19 cellular contexts compared by ENCODE assay signal in genomic region chr6:91304506-91304905, GRCh38.
DNase-seq lines count a peak whose midpoint lies in the region; ATAC-seq, FAIRE-seq and TF ChIP-seq lines count a peak whose summit lies in the region.
"Had no signal": no experiment of that assay in that cellular context is flagged by ENCODE, and none has a peak within 500 bp of the region (broad histone marks: within the 10 kb centered on the region; RNA-seq: fewer than 3 reads in every experiment).

No MANE protein-coding gene starts in this region.

- TF ChIP-seq CTCF in astrocyte (IDR thresholded peaks at IDR 0.05; ENCODE audit: insufficient read depth, low read depth, low read length) = no peak

- H3K4me3 ChIP-seq in astrocyte (ENCODE audit: insufficient read depth, low read depth, low read length) (no peak overlapping the region), skeletal muscle cell (ENCODE audit: low read depth, low read length) (no peak overlapping the region)
- H3K4me3 ChIP-seq: SJSA1 had no signal

- H3K27me3 ChIP-seq in astrocyte (ENCODE audit: insufficient read depth, low read length) = no peaks in the 10 kb centered on the region
- H3K27me3 ChIP-seq: SJSA1 had no signal

- ATAC-seq in HG03108 (IDR thresholded peaks at IDR 0.05; ENCODE audit: unreplicated experiment) = no peak
- ATAC-seq: Panc1 had no signal

- no peaks in the 10 kb centered on the region for H4K20me1 ChIP-seq in astrocyte (ENCODE audit: insufficient read depth, low read length)

- no peak overlapping the region for H3K27ac ChIP-seq in astrocyte (ENCODE audit: low read depth, low read length)
- H3K27ac ChIP-seq: C4-2B, SJSA1 had no signal

- H3K4me3 Mint-ChIP-seq in astrocyte (ENCODE audit: unreplicated experiment) = no peak overlapping the region

- no peak for FAIRE-seq in astrocyte (lab: Jason Lieb, UNC)
- FAIRE-seq: H54 had no signal

- H3K9ac ChIP-seq in astrocyte (ENCODE audit: low read length) = no peak overlapping the region

- H3K79me2 ChIP-seq in astrocyte (ENCODE audit: insufficient read depth, low read length) = no peaks in the 10 kb centered on the region

- H3K27me3 Mint-ChIP-seq in astrocyte (ENCODE audit: low read depth, unreplicated experiment) = no peaks in the 10 kb centered on the region

- no peak overlapping the region for H2AFZ ChIP-seq in astrocyte (ENCODE audit: low read depth, low read length)

- H3K4me1 ChIP-seq in astrocyte (ENCODE audit: insufficient read depth, low read length) = peaks cover 6% of the 10 kb centered on the region

- DNase-seq in NCI-H226 = peak; percentile 80
- DNase-seq in astrocyte (ENCODE audit: low read depth) = peak; percentile 12
- DNase-seq in kidney glomerular epithelial cell (lab: John Stamatoyannopoulos, UW) = peak; percentile 37
- DNase-seq in skeletal muscle cell (ENCODE audit: low read depth) = peak; percentile 6
- DNase-seq in cerebellar nuclear complex (lab: John Stamatoyannopoulos, UW) = no peak
- DNase-seq in AML-193 (lab: John Stamatoyannopoulos, UW) = no peak
- DNase-seq: ACHN, DMS79 treated with DMSO at 0.1 percent for 48 hours, NCI-H1105 treated with DMSO at 0.1 percent for 48 hours, NCI-H1694 treated with DMSO at 0.1 percent for 48 hours, NCI-H2107, NCI-H2227 treated with DMSO at 0.1 percent for 48 hours, NCI-H524, SW 1271 had no signal

- no peak overlapping the region for H3K4me2 ChIP-seq in astrocyte (ENCODE audit: low read length)

- no peaks in the 10 kb centered on the region for H3K36me3 Mint-ChIP-seq in astrocyte (ENCODE audit: low read depth, unreplicated experiment)

- H3K36me3 ChIP-seq in astrocyte (ENCODE audit: insufficient read depth, low read length) = no peaks in the 10 kb centered on the region
- H3K36me3 ChIP-seq: SJSA1 had no signal

- H3K9me3 Mint-ChIP-seq in astrocyte (ENCODE audit: unreplicated experiment) = no peaks in the 10 kb centered on the region

- H3K27ac Mint-ChIP-seq in astrocyte (ENCODE audit: unreplicated experiment) = no peak overlapping the region

- no peaks in the 10 kb centered on the region for H3K9me3 ChIP-seq in astrocyte (ENCODE audit: insufficient read depth, low read depth, low read length)
- H3K9me3 ChIP-seq: SJSA1 had no signal

- H3K4me1 Mint-ChIP-seq in astrocyte (ENCODE audit: low read depth, unreplicated experiment) = peaks cover 6% of the 10 kb centered on the region

Comparison
In these comparisons a context has a peak if more than half of its experiments do, and no peak if none do; other contexts are left out.
1. DNase-seq: peak in NCI-H226 (single experiment), astrocyte (single experiment), kidney glomerular epithelial cell (single experiment) and skeletal muscle cell (single experiment); none in cerebellar nuclear complex (0 of 2) and AML-193 (0 of 2).